25 cellular contexts compared by ENCODE assay signal in the genomic region with DNA sequence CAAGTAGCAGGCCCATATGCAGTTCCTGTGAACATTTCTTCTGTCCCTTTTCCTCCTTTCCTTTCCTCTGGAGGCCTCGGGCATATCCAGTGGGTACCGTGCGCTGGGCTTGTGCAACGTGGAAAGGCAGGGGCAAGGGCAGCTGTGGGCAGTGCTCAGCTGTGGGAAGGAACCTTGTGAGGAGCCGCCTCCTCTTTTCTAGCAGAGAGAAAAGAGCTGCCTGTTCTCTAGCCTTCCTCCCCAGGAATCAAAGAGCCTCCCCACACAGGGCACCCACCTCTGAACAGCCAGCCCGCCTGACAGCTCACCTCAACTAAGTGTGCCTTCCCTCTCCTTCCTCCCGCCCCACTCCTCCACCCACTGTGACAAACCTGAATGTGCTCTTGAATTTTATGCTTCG.
DNase-seq lines count a peak whose midpoint lies in the region; ATAC-seq and TF ChIP-seq lines count a peak whose summit lies in the region.
"Had no signal": no experiment of that assay in that cellular context is flagged by ENCODE, and none has a peak within 500 bp of the region (broad histone marks: within the 10 kb centered on the region; RNA-seq: fewer than 3 reads in every experiment).

No MANE protein-coding gene starts in this region.

- H3K27me3 ChIP-seq in breast epithelium (no peaks in the 10 kb centered on the region), mammary epithelial cell (ENCODE audit: insufficient read depth, low read length) (peaks cover 4% of the 10 kb centered on the region), uterus (no peaks in the 10 kb centered on the region), PC-3 (ENCODE audit: low read length) (peaks cover 39% of the 10 kb centered on the region)
- H3K27me3 ChIP-seq in naive thymus-derived CD4-positive, alpha-beta T cell (ENCODE audit: control insufficient read depth in 2 of 2, insufficient read depth in 2 of 2, low read length in 2 of 2): no peaks in the 10 kb centered on the region
- H3K27me3 ChIP-seq: neural progenitor cell, stomach had no signal

- H4K20me1 ChIP-seq in mammary epithelial cell (ENCODE audit: insufficient read depth, low read length): no peaks in the 10 kb centered on the region
- H4K20me1 ChIP-seq in PC-3 (ENCODE audit: low read length): no peaks in the 10 kb centered on the region

- in situ Hi-C loops in mammary epithelial cell (cut with MboI; ENCODE audit: low sequenced_read_pairs in 2 of 2): no loop called here

- no peaks in the 10 kb centered on the region for H3K4me1 ChIP-seq in breast epithelium
- no peaks in the 10 kb centered on the region for H3K4me1 ChIP-seq in mammary epithelial cell (ENCODE audit: insufficient read depth, low read length)
- no peaks in the 10 kb centered on the region for H3K4me1 ChIP-seq in uterus
- no peaks in the 10 kb centered on the region for H3K4me1 ChIP-seq in PC-3 (ENCODE audit: insufficient read depth, low read length)
- no peaks in the 10 kb centered on the region for H3K4me1 ChIP-seq in naive thymus-derived CD4-positive, alpha-beta T cell (ENCODE audit: control insufficient read depth in 2 of 2, insufficient read depth in 2 of 2, low read length in 2 of 2)
- H3K4me1 ChIP-seq: HAP-1, neural progenitor cell had no signal

- H2AFZ ChIP-seq in mammary epithelial cell (ENCODE audit: low read depth, low read length): no peak overlapping the region
- H2AFZ ChIP-seq in PC-3 (ENCODE audit: low read length): no peak overlapping the region
- H2AFZ ChIP-seq: neural progenitor cell had no signal

- H3K9me3 ChIP-seq in breast epithelium (peaks cover 0 to 5% of the 10 kb centered on the region in 2 donors), mammary epithelial cell (replicated peaks; ENCODE audit: insufficient read depth, low read length) (no peaks in the 10 kb centered on the region), uterus (no peaks in the 10 kb centered on the region), PC-3 (ENCODE audit: low read length) (no peaks in the 10 kb centered on the region)
- no peaks in the 10 kb centered on the region for H3K9me3 ChIP-seq in naive thymus-derived CD4-positive, alpha-beta T cell (ENCODE audit: control insufficient read depth in 2 of 3, low read length in 3 of 3)
- H3K9me3 ChIP-seq: HAP-1 had no signal

- dilution Hi-C loops in mammary epithelial cell (cut with HindIII; ENCODE audit: low sequenced_read_pairs): no loop called here

- no peaks in the 10 kb centered on the region for H3K36me3 Mint-ChIP-seq in glutamatergic neuron (ENCODE audit: unreplicated experiment)
- no peaks in the 10 kb centered on the region for H3K36me3 Mint-ChIP-seq in naive thymus-derived CD4-positive, alpha-beta T cell
- H3K36me3 Mint-ChIP-seq: activated CD4-positive, alpha-beta memory T cell treated with anti-CD3 and anti-CD28 coated beads for 36 hours; immature natural killer cell; neural progenitor cell had no signal

- H3K27me3 Mint-ChIP-seq in glutamatergic neuron (ENCODE audit: unreplicated experiment): peaks cover 2% of the 10 kb centered on the region
- H3K27me3 Mint-ChIP-seq in naive thymus-derived CD4-positive, alpha-beta T cell: peaks cover 13 to 31% (median 21%) of the 10 kb centered on the region in 5 donors
- H3K27me3 Mint-ChIP-seq: progenitor cell of endocrine pancreas had no signal

- H3K9me3 Mint-ChIP-seq in glutamatergic neuron (ENCODE audit: unreplicated experiment): no peaks in the 10 kb centered on the region
- H3K9me3 Mint-ChIP-seq in naive thymus-derived CD4-positive, alpha-beta T cell: peaks cover 0 to 4% (median 0%) of the 10 kb centered on the region in 11 donors
- H3K9me3 Mint-ChIP-seq: activated CD4-positive, alpha-beta memory T cell treated with anti-CD3 and anti-CD28 coated beads for 36 hours; CD4-positive, alpha-beta T cell had no signal

- BruUV-seq in mammary epithelial cell (replicated peaks; lab: Mats Ljungman, UMichigan) (no TSS peak), PC-3 (replicated peaks; lab: Mats Ljungman, UMichigan) (no TSS peak)

- POLR2A ChIA-PET in PC-3 (lab: Charles Lee; ENCODE audit: unreplicated experiment): no interaction called here
- POLR2A ChIA-PET in naive thymus-derived CD4-positive, alpha-beta T cell (lab: Charles Lee): no interaction called here

- WGBS in mammary epithelial cell (ENCODE audit: low coverage, missing lambda C conversion rate): 72% methylated on average over 6 of the region's 8 CpGs

- peak overlapping the region; percentile 35 for H3K27ac Mint-ChIP-seq in glutamatergic neuron (ENCODE audit: unreplicated experiment)
- H3K27ac Mint-ChIP-seq in naive thymus-derived CD4-positive, alpha-beta T cell: no peak overlapping the region
- H3K27ac Mint-ChIP-seq: activated CD4-positive, alpha-beta memory T cell treated with anti-CD3 and anti-CD28 coated beads for 36 hours; CD4-positive, alpha-beta T cell; immature natural killer cell; neural progenitor cell; progenitor cell of endocrine pancreas had no signal

- H3K4me2 ChIP-seq in mammary epithelial cell (ENCODE audit: insufficient read depth, low read depth, low read length): no peak overlapping the region
- no peak overlapping the region for H3K4me2 ChIP-seq in PC-3 (ENCODE audit: low read length)
- H3K4me2 ChIP-seq: neural progenitor cell had no signal

- H3K36me3 ChIP-seq in breast epithelium (no peaks in the 10 kb centered on the region), mammary epithelial cell (ENCODE audit: insufficient read depth, low read length) (no peaks in the 10 kb centered on the region), uterus (no peaks in the 10 kb centered on the region), PC-3 (ENCODE audit: low read depth, low read length) (no peaks in the 10 kb centered on the region)
- no peaks in the 10 kb centered on the region for H3K36me3 ChIP-seq in naive thymus-derived CD4-positive, alpha-beta T cell (ENCODE audit: control insufficient read depth in 2 of 3, insufficient read depth in 3 of 3, low read length in 3 of 3)
- H3K36me3 ChIP-seq: HAP-1, neural progenitor cell, stomach had no signal

- DNase-seq in breast epithelium (ENCODE audit: low spot score in 2 of 2) (no peak), mammary epithelial cell (no peak), glutamatergic neuron (no peak), sciatic nerve (ENCODE audit: low spot score) (no peak), uterus (no peak), D341Med (ENCODE audit: low spot score) (no peak), PC-3 (no peak)
- no peak for DNase-seq in naive thymus-derived CD4-positive, alpha-beta T cell
- DNase-seq: activated CD4-positive, alpha-beta memory T cell treated with anti-CD3 and anti-CD28 coated beads for 36 hours; activated CD4-positive, CD25-positive, alpha-beta regulatory T cell; activated effector memory CD4-positive, alpha-beta T cell treated with anti-CD3 and anti-CD28 coated beads, Interleukin-2, amount 50 U/mL, for 16 hours; CD4-positive, alpha-beta T cell; dermis blood vessel endothelial cell; immature natural killer cell; KG1; NCI-H187 treated with DMSO at 0.1 percent for 48 hours; NCI-H69; stimulated activated CD4-positive, alpha-beta T cell treated with anti-CD3 and anti-CD28 coated beads, Interleukin-4, amount 100 ng/mL, for 4 hours; stomach; T1000 had no signal

- H3K4me1 Mint-ChIP-seq in glutamatergic neuron (ENCODE audit: low read depth, unreplicated experiment): peaks cover 9% of the 10 kb centered on the region
- H3K4me1 Mint-ChIP-seq in naive thymus-derived CD4-positive, alpha-beta T cell: no peaks in the 10 kb centered on the region
- H3K4me1 Mint-ChIP-seq: immature natural killer cell had no signal

- H3K4me3 Mint-ChIP-seq in glutamatergic neuron (ENCODE audit: unreplicated experiment): no peak overlapping the region
- no peak overlapping the region for H3K4me3 Mint-ChIP-seq in naive thymus-derived CD4-positive, alpha-beta T cell
- H3K4me3 Mint-ChIP-seq: activated CD4-positive, alpha-beta memory T cell treated with anti-CD3 and anti-CD28 coated beads for 36 hours; CD4-positive, alpha-beta T cell; immature natural killer cell; neural progenitor cell had no signal

- CTCF ChIA-PET in mammary epithelial cell (lab: Charles Lee; ENCODE audit: low non-redundant PET): no interaction called here
- CTCF ChIA-PET in PC-3 (lab: Charles Lee): no interaction called here
- CTCF ChIA-PET in naive thymus-derived CD4-positive, alpha-beta T cell (lab: Charles Lee): no interaction called here

- H3K4me3 ChIP-seq in breast epithelium: no peak overlapping the region
- no peak overlapping the region for H3K4me3 ChIP-seq in mammary epithelial cell (replicated peaks in 1 of 3; ENCODE audit: insufficient read depth in 1 of 3, low read depth in 2 of 3, low read length in 3 of 3)
- H3K4me3 ChIP-seq in uterus: no peak overlapping the region
- no peak overlapping the region for H3K4me3 ChIP-seq in PC-3 (ENCODE audit: low read length)
- no peak overlapping the region for H3K4me3 ChIP-seq in naive thymus-derived CD4-positive, alpha-beta T cell (ENCODE audit: low read length)
- H3K4me3 ChIP-seq: HAP-1, neural progenitor cell, stomach had no signal

- H3K79me2 ChIP-seq in mammary epithelial cell (ENCODE audit: insufficient read depth, low read length) (no peaks in the 10 kb centered on the region), PC-3 (ENCODE audit: low read length) (no peaks in the 10 kb centered on the region)

- H3K27ac ChIP-seq in breast epithelium (peak overlapping the region; percentile 15 to 45), mammary epithelial cell (ENCODE audit: insufficient read depth, low read depth, low read length) (no peak overlapping the region), uterus (peak overlapping the region; percentile 13 to 28), PC-3 (ENCODE audit: low read length) (no peak overlapping the region)
- no peak overlapping the region for H3K27ac ChIP-seq in naive thymus-derived CD4-positive, alpha-beta T cell (ENCODE audit: low read depth, low read length)
- H3K27ac ChIP-seq: 22Rv1, neural progenitor cell, RWPE1 had no signal

- TF ChIP-seq CTCF in breast epithelium (IDR thresholded peaks at IDR 0.05) (no peak), mammary epithelial cell (conservative IDR thresholded peaks at IDR 0.05 in 1 of 2, IDR thresholded peaks at IDR 0.05 in 1 of 2; ENCODE audit: extremely low read depth in 1 of 2, insufficient read depth in 1 of 2, low read depth in 1 of 2, low read length in 2 of 2) (no peak), glutamatergic neuron (IDR thresholded peaks at IDR 0.05; ENCODE audit: partially characterized antibody, unreplicated experiment) (no peak), uterus (IDR thresholded peaks at IDR 0.05) (no peak), PC-3 (conservative IDR thresholded peaks at IDR 0.05; ENCODE audit: low read depth, low read length) (no peak)

- TF ChIP-seq POLR2A in breast epithelium (IDR thresholded peaks at IDR 0.05) (no peak), uterus (IDR thresholded peaks at IDR 0.05) (no peak)

- intact Hi-C loops in breast epithelium (cut with DNase I; ENCODE audit: low total_unique reads): no loop called here
- intact Hi-C loops in mammary epithelial cell (cut with micrococcal nuclease): no loop called here
- intact Hi-C loops in sciatic nerve (cut with DNase I): no loop called here
- intact Hi-C loops in uterus (cut with DNase I; ENCODE audit: low total_unique reads): no loop called here
- intact Hi-C loops in PC-3 (cut with micrococcal nuclease): no loop called here
- intact Hi-C loops in naive thymus-derived CD4-positive, alpha-beta T cell (cut with micrococcal nuclease): no loop called here

- H3K9me2 ChIP-seq in PC-3 (replicated peaks; ENCODE audit: low read length): no peaks in the 10 kb centered on the region

- ATAC-seq in sciatic nerve (peak; percentile 6), PC-3 (no peak)
- no peak for ATAC-seq in naive thymus-derived CD4-positive, alpha-beta T cell

- H3K9ac ChIP-seq in mammary epithelial cell (ENCODE audit: insufficient read depth, low read length) (no peak overlapping the region), PC-3 (ENCODE audit: low read length) (no peak overlapping the region)
- H3K9ac ChIP-seq: neural progenitor cell had no signal

- no peaks in the 10 kb centered on the region for H3F3A ChIP-seq in PC-3 (ENCODE audit: low read length, unreplicated experiment)

Comparison
In these comparisons a context has a peak if more than half of its experiments do, and no peak if none do; other contexts are left out.
1. H3K27ac ChIP-seq: peak in breast epithelium (2 of 2) and uterus (2 of 2); none in mammary epithelial cell (single experiment), PC-3 (single experiment) and naive thymus-derived CD4-positive, alpha-beta T cell (single experiment).